In genomic region chrX:79169484-79169883, GRCh38 we compare ENCODE assay signal across 24 cellular contexts. TPM values are rescaled to one million over a fixed set of nuclear protein-coding genes. Genes with fewer than 3 reads are reported as not detected.
DNase-seq lines count a peak whose midpoint lies in the region; ATAC-seq, FAIRE-seq and TF ChIP-seq lines count a peak whose summit lies in the region.
"Had no signal": no experiment of that assay in that cellular context is flagged by ENCODE, and none has a peak within 500 bp of the region (broad histone marks: within the 10 kb centered on the region; RNA-seq: fewer than 3 reads in every experiment).

No MANE protein-coding gene starts in this region.

- no peaks in the 10 kb centered on the region for H3K27me3 ChIP-seq in aorta (ENCODE audit: control insufficient read depth in 1 of 2, insufficient read depth in 2 of 2, low read length in 1 of 2)
- H3K27me3 ChIP-seq: pancreas had no signal

- no peaks in the 10 kb centered on the region for H3K9me3 ChIP-seq in aorta (ENCODE audit: control insufficient read depth, low read length)
- H3K9me3 ChIP-seq: left ventricle myocardium inferior, pancreas had no signal

- H3K27ac Mint-ChIP-seq in T-helper 1 cell treated with Interleukin-12 subunit alpha and Interleukin-12 subunit beta and Interleukin-4 antibody, amounts not matched to agents 30 μg/mL and 1 μg/mL, for 36 hours, result peak overlapping the region; percentile 49
- H3K27ac Mint-ChIP-seq in activated naive CD8-positive, alpha-beta T cell treated with anti-CD3 and anti-CD28 coated beads for 36 hours, result peak overlapping the region; percentile 86
- H3K27ac Mint-ChIP-seq in natural killer cell, result peak overlapping the region; percentile 73 to 96

- no peaks in the 10 kb centered on the region for H3K4me1 ChIP-seq in aorta (ENCODE audit: control insufficient read depth in 1 of 2, insufficient read depth in 2 of 2, low read length in 2 of 2)
- H3K4me1 ChIP-seq: left ventricle myocardium inferior, pancreas had no signal

- FAIRE-seq in GM19239 (lab: Jason Lieb, UNC), result peak; percentile 8

- ATAC-seq in natural killer cell, result no peak
- no peak for ATAC-seq in GM21619 (IDR thresholded peaks at IDR 0.05; ENCODE audit: unreplicated experiment)
- no peak for ATAC-seq in aorta (ENCODE audit: low FRiP score)
- ATAC-seq: HCT116, pancreas had no signal

- H3K36me3 Mint-ChIP-seq in T-helper 1 cell treated with Interleukin-12 subunit alpha and Interleukin-12 subunit beta and Interleukin-4 antibody, amounts not matched to agents 30 μg/mL and 1 μg/mL, for 36 hours (ENCODE audit: low read depth), result peaks cover 40% of the 10 kb centered on the region
- peaks cover 53% of the 10 kb centered on the region for H3K36me3 Mint-ChIP-seq in activated naive CD8-positive, alpha-beta T cell treated with anti-CD3 and anti-CD28 coated beads for 36 hours
- H3K36me3 Mint-ChIP-seq in natural killer cell, result peaks cover 25% of the 10 kb centered on the region

- H3K4me1 Mint-ChIP-seq in T-helper 1 cell treated with Interleukin-12 subunit alpha and Interleukin-12 subunit beta and Interleukin-4 antibody, amounts not matched to agents 30 μg/mL and 1 μg/mL, for 36 hours (ENCODE audit: low read depth), result peaks cover 55% of the 10 kb centered on the region
- H3K4me1 Mint-ChIP-seq in activated naive CD8-positive, alpha-beta T cell treated with anti-CD3 and anti-CD28 coated beads for 36 hours, result peaks cover 71% of the 10 kb centered on the region
- H3K4me1 Mint-ChIP-seq in natural killer cell, result peaks cover 50 to 52% of the 10 kb centered on the region in 2 donors

- H3K27ac ChIP-seq in aorta (ENCODE audit: low read depth in 1 of 2, low read length in 2 of 2), result no peak overlapping the region
- H3K27ac ChIP-seq: 22Rv1, dorsolateral prefrontal cortex, HL-60, left ventricle myocardium inferior, pancreas, VCaP had no signal

- no peaks in the 10 kb centered on the region for H3K27me3 Mint-ChIP-seq in T-helper 1 cell treated with Interleukin-12 subunit alpha and Interleukin-12 subunit beta and Interleukin-4 antibody, amounts not matched to agents 30 μg/mL and 1 μg/mL, for 36 hours (ENCODE audit: low read depth)
- H3K27me3 Mint-ChIP-seq in activated naive CD8-positive, alpha-beta T cell treated with anti-CD3 and anti-CD28 coated beads for 36 hours, result no peaks in the 10 kb centered on the region
- peaks cover 0 to 14% of the 10 kb centered on the region in 2 donors for H3K27me3 Mint-ChIP-seq in natural killer cell (ENCODE audit: low read depth in 2 of 2)

- no peaks in the 10 kb centered on the region for H3K9me3 Mint-ChIP-seq in T-helper 1 cell treated with Interleukin-12 subunit alpha and Interleukin-12 subunit beta and Interleukin-4 antibody, amounts not matched to agents 30 μg/mL and 1 μg/mL, for 36 hours
- H3K9me3 Mint-ChIP-seq in activated naive CD8-positive, alpha-beta T cell treated with anti-CD3 and anti-CD28 coated beads for 36 hours, result peaks cover 3% of the 10 kb centered on the region
- H3K9me3 Mint-ChIP-seq in natural killer cell, result no peaks in the 10 kb centered on the region

- H3K36me3 ChIP-seq in aorta (ENCODE audit: control insufficient read depth in 1 of 2, insufficient read depth in 2 of 2, low read length in 1 of 2), result no peaks in the 10 kb centered on the region
- H3K36me3 ChIP-seq: left ventricle myocardium inferior, pancreas had no signal

- TF ChIP-seq CTCF in natural killer cell (IDR thresholded peaks at IDR 0.05), result no peak

- H3K4me3 ChIP-seq in aorta (ENCODE audit: low read length in 2 of 2), result no peak overlapping the region
- H3K4me3 ChIP-seq: dorsolateral prefrontal cortex, left ventricle myocardium inferior, pancreas had no signal

- WGBS in aorta, 2 donors, result 62 to 79% methylated on average over 2 of the region's 2 CpGs

- intact Hi-C loops in natural killer cell (cut with micrococcal nuclease) (no loop called here), aorta (cut with DNase I) (no loop called here)

- H3K4me3 Mint-ChIP-seq in T-helper 1 cell treated with Interleukin-12 subunit alpha and Interleukin-12 subunit beta and Interleukin-4 antibody, amounts not matched to agents 30 μg/mL and 1 μg/mL, for 36 hours, result no peak overlapping the region
- H3K4me3 Mint-ChIP-seq in activated naive CD8-positive, alpha-beta T cell treated with anti-CD3 and anti-CD28 coated beads for 36 hours, result peak overlapping the region; percentile 34
- H3K4me3 Mint-ChIP-seq in natural killer cell, result peak overlapping the region; percentile 3

- no peak for DNase-seq in T-helper 1 cell
- no peak for DNase-seq in GM19239 (ENCODE audit: insufficient read length, low spot score)
- DNase-seq in activated naive CD8-positive, alpha-beta T cell treated with anti-CD3 and anti-CD28 coated beads for 36 hours, result no peak
- no peak for DNase-seq in natural killer cell
- DNase-seq in aorta, result no peak
- no peak for DNase-seq in stimulated activated naive CD4-positive, alpha-beta T cell treated with Interleukin-2 at 50 U/mL for 16 hours (lab: John Stamatoyannopoulos, UW)
- DNase-seq: activated CD8-positive, alpha-beta memory T cell treated with anti-CD3 and anti-CD28 coated beads, Interleukin-2, amount 50 U/mL, for 4 hours; dorsolateral prefrontal cortex; erythroblast; GDM1; left ventricle myocardium inferior; NCI-H1930; NCI-H446; pancreas; stimulated activated CD4-positive, alpha-beta T cell treated with anti-CD3 and anti-CD28 coated beads, Interleukin-2, amount 100 ng/mL, for 24 hours had no signal

RNA-seq across cellular contexts. Expression of gene GPR174, which starts 25.0 kb away (rescaled TPM):
- 10 to 100 TPM; 22.6 to 25.1 TPM for total RNA-seq in activated naive CD8-positive, alpha-beta T cell treated with anti-CD3 and anti-CD28 coated beads for 36 hours
- total RNA-seq in natural killer cell, result 10 to 100 TPM; 39.2 to 58.2 (median 51.4) TPM
- 1 to 10 TPM in 1 of 2 donors, under 1 TPM in 1; 0.88 to 1.6 TPM for total RNA-seq in aorta
- not detected for polyA plus RNA-seq in aorta
- total RNA-seq: glomerular endothelial cell, RPMI7951 had no signal
- polyA plus RNA-seq: BJ had no signal

Comparison
In these comparisons a context has a peak if more than half of its experiments do, and no peak if none do; other contexts are left out.
1. RNA of gene GPR174, which starts 25.0 kb away (total RNA-seq): 39.2 to 58.2 TPM in natural killer cell and 22.6 to 25.1 TPM in activated naive CD8-positive, alpha-beta T cell treated with anti-CD3 and anti-CD28 coated beads for 36 hours; 0.88 to 1.6 TPM in aorta; every median in the first group is over 4 times any median in the second.
2. Peak in every context shown above with its lines, with median percentiles within 50 percentile points of each other: H3K27ac Mint-ChIP-seq.